9 cellular contexts compared by ENCODE assay signal in the genomic region with DNA sequence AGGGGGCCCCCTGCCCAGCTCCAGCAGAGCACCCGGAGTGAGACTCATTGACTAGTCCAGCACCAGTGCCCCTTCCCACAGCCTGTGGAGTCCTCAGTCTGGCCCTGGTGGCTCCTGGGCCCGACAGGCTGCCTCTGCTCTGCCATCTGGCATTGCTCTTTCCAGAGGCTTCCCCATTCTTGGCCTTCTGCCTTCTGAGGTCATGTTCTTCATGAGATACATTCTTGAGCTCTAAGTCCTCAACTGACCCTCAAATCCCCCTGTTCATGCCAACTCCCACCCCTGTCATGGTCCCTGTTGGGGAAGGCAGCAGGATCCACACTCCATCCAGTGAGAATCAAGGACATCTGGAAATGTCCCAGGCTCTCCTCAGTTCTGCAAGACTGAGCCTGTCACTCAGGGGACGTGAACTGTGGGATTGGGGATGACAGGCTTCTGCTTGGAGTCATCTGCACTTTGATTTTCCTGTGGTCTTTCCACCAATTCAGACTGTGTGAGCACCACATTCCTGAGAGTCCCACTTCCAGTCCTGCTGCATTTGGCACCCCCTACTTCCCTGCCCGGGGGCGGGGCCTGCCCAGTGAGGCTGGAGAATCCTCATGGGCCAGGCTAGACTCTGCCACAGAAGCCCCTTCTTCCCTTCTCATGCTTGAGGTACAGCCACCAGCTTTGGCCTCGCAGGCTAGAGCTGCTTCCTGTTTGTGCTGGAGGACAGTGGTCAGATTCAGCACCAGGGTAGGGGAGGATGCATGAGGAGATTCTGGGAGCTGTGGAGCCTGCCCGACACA. TPM values are rescaled to one million over a fixed set of nuclear protein-coding genes. Genes with fewer than 3 reads are reported as not detected.
A peak's percentile ranks its signal among the peaks of the same experiment; 100 is the strongest.
DNase-seq lines count a peak whose midpoint lies in the region; ATAC-seq and TF ChIP-seq lines count a peak whose summit lies in the region.
"Had no signal": no experiment of that assay in that cellular context is flagged by ENCODE, and none has a peak within 500 bp of the region (broad histone marks: within the 10 kb centered on the region; RNA-seq: fewer than 3 reads in every experiment).

No MANE protein-coding gene starts in this region.

- 72% methylated on average over 7 of the region's 7 CpGs for WGBS in urinary bladder

- H3K27ac ChIP-seq in left ventricle myocardium inferior (replicated peaks), result peak overlapping the region; percentile 18
- peak overlapping the region; percentile 70 to 93 for H3K27ac ChIP-seq in left lung
- peak overlapping the region; percentile 60 for H3K27ac ChIP-seq in urinary bladder (ENCODE audit: low read depth)

- intact Hi-C loops in left ventricle myocardium inferior (cut with micrococcal nuclease), result no loop called here
- intact Hi-C loops in Right ventricle myocardium superior (cut with DNase I), result no loop called here
- intact Hi-C loops in activated CD8-positive, alpha-beta T cell treated with anti-CD3 and anti-CD28 coated beads for 36 hours (cut with micrococcal nuclease), result loop anchor here (5.0 kb wide), 2 partner anchors 36 to 66 kb away; a partner anchor contains a TSS
- intact Hi-C loops in left lung (cut with DNase I), result no loop called here

- no peaks in the 10 kb centered on the region for H3K27me3 ChIP-seq in left ventricle myocardium inferior (ENCODE audit: low read depth)
- H3K27me3 ChIP-seq in left lung, result no peaks in the 10 kb centered on the region

- peak overlapping the region; percentile 94 for H3K27ac Mint-ChIP-seq in activated CD8-positive, alpha-beta T cell treated with anti-CD3 and anti-CD28 coated beads for 36 hours

- no peak overlapping the region for H3K4me3 ChIP-seq in left ventricle myocardium inferior
- H3K4me3 ChIP-seq in left lung, result no peak overlapping the region
- H3K4me3 ChIP-seq in urinary bladder (ENCODE audit: low read depth, low read length), result no peak overlapping the region

- DNase-seq in left ventricle myocardium inferior (no peak), Right ventricle myocardium superior (no peak), left lung (no peak), NCI-H187 treated with DMSO at 0.1 percent for 48 hours (lab: John Stamatoyannopoulos, UW) (no peak), HUDEP-2 (lab: John Stamatoyannopoulos, UW; ENCODE audit: unreplicated experiment in 76 of 76) (no peak)
- DNase-seq in activated CD8-positive, alpha-beta T cell treated with anti-CD3 and anti-CD28 coated beads for 36 hours, result no peak
- DNase-seq: DMS79 treated with DMSO at 0.1 percent for 48 hours had no signal

- H3K36me3 ChIP-seq in left ventricle myocardium inferior (peaks cover 33% of the 10 kb centered on the region), left lung (peaks cover 0 to 59% of the 10 kb centered on the region in 2 donors), urinary bladder (ENCODE audit: insufficient read depth) (no peaks in the 10 kb centered on the region)

- CTCF ChIA-PET in activated CD8-positive, alpha-beta T cell treated with anti-CD3 and anti-CD28 coated beads for 36 hours (lab: Charles Lee), result interaction anchor here (0.6 to 7.3 kb wide), 7 partner anchors 10 to 118 kb away, joined by 3 to 98 read pairs (median 4); no protein-coding TSS in a partner anchor

- H3K4me1 ChIP-seq in left ventricle myocardium inferior (peaks cover 44% of the 10 kb centered on the region), left lung (peaks cover 22 to 44% of the 10 kb centered on the region in 2 donors), urinary bladder (ENCODE audit: insufficient read depth) (no peaks in the 10 kb centered on the region)

- ATAC-seq in Right ventricle myocardium superior (ENCODE audit: poor library complexity), result no peak
- no peak for ATAC-seq in activated CD8-positive, alpha-beta T cell treated with anti-CD3 and anti-CD28 coated beads for 36 hours
- ATAC-seq in left lung, result no peak
- no peak for ATAC-seq in GM21786 (IDR thresholded peaks at IDR 0.05; ENCODE audit: unreplicated experiment)

- no peaks in the 10 kb centered on the region for H3K9me3 Mint-ChIP-seq in activated CD8-positive, alpha-beta T cell treated with anti-CD3 and anti-CD28 coated beads for 36 hours

- H3K4me3 Mint-ChIP-seq in activated CD8-positive, alpha-beta T cell treated with anti-CD3 and anti-CD28 coated beads for 36 hours, result peak overlapping the region; percentile 57

- H3K9me3 ChIP-seq in left ventricle myocardium inferior (replicated peaks) (no peaks in the 10 kb centered on the region), left lung (no peaks in the 10 kb centered on the region)

- peaks cover 59% of the 10 kb centered on the region for H3K4me1 Mint-ChIP-seq in activated CD8-positive, alpha-beta T cell treated with anti-CD3 and anti-CD28 coated beads for 36 hours (ENCODE audit: low read depth)

- no peaks in the 10 kb centered on the region for H3K27me3 Mint-ChIP-seq in activated CD8-positive, alpha-beta T cell treated with anti-CD3 and anti-CD28 coated beads for 36 hours

- peaks cover 28% of the 10 kb centered on the region for H3K36me3 Mint-ChIP-seq in activated CD8-positive, alpha-beta T cell treated with anti-CD3 and anti-CD28 coated beads for 36 hours (ENCODE audit: low read depth)

- TF ChIP-seq CTCF in left ventricle myocardium inferior (IDR thresholded peaks at IDR 0.05; ENCODE audit: borderline replicate concordance), result no peak
- no peak for TF ChIP-seq CTCF in activated CD8-positive, alpha-beta T cell treated with anti-CD3 and anti-CD28 coated beads for 36 hours (IDR thresholded peaks at IDR 0.05)
- TF ChIP-seq CTCF in left lung (IDR thresholded peaks at IDR 0.05), result no peak

- POLR2A ChIA-PET in activated CD8-positive, alpha-beta T cell treated with anti-CD3 and anti-CD28 coated beads for 36 hours (lab: Charles Lee), result interaction anchor here (0.8 to 8.1 kb wide), 6 partner anchors 14 to 132 kb away, joined by 3 to 200 read pairs (median 24); a partner anchor contains a TSS

RNA-seq across cellular contexts. Expression of a gene that starts 2.7 kb away (rescaled TPM):
- 6.7 TPM for total RNA-seq in left ventricle myocardium inferior
- total RNA-seq in Right ventricle myocardium superior, result 10.3 TPM
- 10 to 100 TPM; 44.6 to 47.6 TPM for total RNA-seq in activated CD8-positive, alpha-beta T cell treated with anti-CD3 and anti-CD28 coated beads for 36 hours
- total RNA-seq in left lung, result 10 to 100 TPM; 58.0 to 97.7 TPM
- total RNA-seq in urinary bladder, result 6.8 TPM
- polyA plus RNA-seq in urinary bladder, result 15.4 TPM

RNA-seq across cellular contexts. Expression of a gene that starts 37.2 kb away (rescaled TPM):
- total RNA-seq in left ventricle myocardium inferior (1,605 TPM), Right ventricle myocardium superior (1,408 TPM), left lung (1,000 to 10,000 TPM; 1,151 to 1,430 TPM), urinary bladder (1,468 TPM)
- total RNA-seq in activated CD8-positive, alpha-beta T cell treated with anti-CD3 and anti-CD28 coated beads for 36 hours, result 1,000 to 10,000 TPM; 1,334 to 1,337 TPM
- polyA plus RNA-seq in urinary bladder, result 1,242 TPM

Comparison
In these comparisons a context has a peak if more than half of its experiments do, and no peak if none do; other contexts are left out.
1. H3K27ac ChIP-seq: peak in every context shown above with its lines; median percentile 82 in left lung; 60 in urinary bladder; 18 in left ventricle myocardium inferior.